1 cellular context compared by ENCODE assay signal in genomic region chr16:78297066-78297666, GRCh38.
TF ChIP-seq lines count a peak whose summit lies in the region.

No MANE protein-coding gene starts in this region.

TF ChIP-seq in HepG2, 621 proteins besides CTCF, POLR2A, EP300 and RAD21 (continued from another document and continues in another):
- TF ChIP-seq STAT6 (CRISPR knock-in tag; IDR thresholded peaks at IDR 0.05; ENCODE audit: borderline replicate concordance), result peak; percentile 92
- TF ChIP-seq ZSCAN5A (CRISPR knock-in tag; IDR thresholded peaks at IDR 0.05; ENCODE audit: borderline replicate concordance), result peak; percentile 99; the same call in 1 of the 2 replicates
- 0 out of 2 replicates have a peak, but pooled peaks have one; percentile 66 for TF ChIP-seq KMT2A (CRISPR knock-in tag; IDR thresholded peaks at IDR 0.05)
- no peak for TF ChIP-seq ZNF672 (CRISPR knock-in tag; IDR thresholded peaks at IDR 0.05)
- TF ChIP-seq MATR3 (CRISPR knock-in tag; IDR thresholded peaks at IDR 0.05), result no peak
- TF ChIP-seq SCMH1 (CRISPR knock-in tag; IDR thresholded peaks at IDR 0.05; ENCODE audit: borderline replicate concordance), result no peak
- TF ChIP-seq GATAD2A (CRISPR knock-in tag; IDR thresholded peaks at IDR 0.05), result peak; percentile 99
- TF ChIP-seq POLR2G (IDR thresholded peaks at IDR 0.05; ENCODE audit: low read depth, low read length), result peak; percentile 57
- no peak for TF ChIP-seq ZNF775 (CRISPR knock-in tag; IDR thresholded peaks at IDR 0.05; ENCODE audit: borderline replicate concordance)
- no peak for TF ChIP-seq FOXM1 (CRISPR knock-in tag; IDR thresholded peaks at IDR 0.05)
- TF ChIP-seq ZBTB7A (CRISPR knock-in tag; IDR thresholded peaks at IDR 0.05), result peak; percentile 75; the same call in 1 of the 2 replicates
- no peak for TF ChIP-seq HES4 (CRISPR knock-in tag; IDR thresholded peaks at IDR 0.05; ENCODE audit: borderline replicate concordance)
- peak; percentile 87 for TF ChIP-seq ZNF761 (CRISPR knock-in tag; conservative IDR thresholded peaks at IDR 0.05)
- peak; percentile 90; the same call in 1 of the 2 replicates for TF ChIP-seq ZNF281 (CRISPR knock-in tag; IDR thresholded peaks at IDR 0.05; ENCODE audit: borderline replicate concordance)
- TF ChIP-seq MTA3 (CRISPR knock-in tag; IDR thresholded peaks at IDR 0.05), result no peak
- peak; percentile 99 for TF ChIP-seq RXRB (CRISPR knock-in tag; IDR thresholded peaks at IDR 0.05; ENCODE audit: borderline replicate concordance)
- peak; percentile 90 for TF ChIP-seq ZBTB43 (CRISPR knock-in tag; conservative IDR thresholded peaks at IDR 0.05)
- TF ChIP-seq PLRG1 (conservative IDR thresholded peaks at IDR 0.05), result no peak
- peak; percentile 53; the same call in 1 of the 2 replicates for TF ChIP-seq ZNF274 (CRISPR knock-in tag; IDR thresholded peaks at IDR 0.05)
- TF ChIP-seq ZNF674 (CRISPR knock-in tag; IDR thresholded peaks at IDR 0.05; ENCODE audit: low read depth), result no peak
- no peak for TF ChIP-seq EEA1 (CRISPR knock-in tag; IDR thresholded peaks at IDR 0.05; ENCODE audit: borderline replicate concordance)
- TF ChIP-seq MIER3 (CRISPR knock-in tag; IDR thresholded peaks at IDR 0.05; ENCODE audit: borderline replicate concordance), result peak; percentile 99
- TF ChIP-seq CBX1 (IDR thresholded peaks at IDR 0.05; ENCODE audit: low read depth), result peak; percentile 82
- TF ChIP-seq ZFP82 (CRISPR knock-in tag; IDR thresholded peaks at IDR 0.05; ENCODE audit: borderline replicate concordance), result no peak
- no peak for TF ChIP-seq PAWR (CRISPR knock-in tag; IDR thresholded peaks at IDR 0.05; ENCODE audit: borderline replicate concordance)
- TF ChIP-seq NFE2L1 (CRISPR knock-in tag; IDR thresholded peaks at IDR 0.05; ENCODE audit: borderline replicate concordance), result no peak
- TF ChIP-seq CHCHD3 (CRISPR knock-in tag; IDR thresholded peaks at IDR 0.05), result no peak
- TF ChIP-seq ZNF121 (CRISPR knock-in tag; IDR thresholded peaks at IDR 0.05), result peak; percentile 76
- TF ChIP-seq ZFP36L1 (CRISPR knock-in tag; IDR thresholded peaks at IDR 0.05), result peak; percentile 79; the same call in 1 of the 2 replicates
- no peak for TF ChIP-seq ZNF101 (CRISPR knock-in tag; IDR thresholded peaks at IDR 0.05; ENCODE audit: borderline replicate concordance, low read depth)
- no peak for TF ChIP-seq ZBTB2 (CRISPR knock-in tag; IDR thresholded peaks at IDR 0.05; ENCODE audit: low read depth)
- no peak for TF ChIP-seq NFRKB (IDR thresholded peaks at IDR 0.05)
- TF ChIP-seq NBN (conservative IDR thresholded peaks at IDR 0.05), result no peak
- TF ChIP-seq ZNF784 (CRISPR knock-in tag; IDR thresholded peaks at IDR 0.05; ENCODE audit: borderline replicate concordance), result peak; percentile 95
- no peak; the same call in 1 of the 2 replicates for TF ChIP-seq GLI4 (CRISPR knock-in tag; IDR thresholded peaks at IDR 0.05; ENCODE audit: borderline replicate concordance)
- TF ChIP-seq CEBPZ (IDR thresholded peaks at IDR 0.05; ENCODE audit: low read length), result no peak
- TF ChIP-seq ZNF432 (CRISPR knock-in tag; IDR thresholded peaks at IDR 0.05; ENCODE audit: borderline replicate concordance), result no peak
- TF ChIP-seq HNRNPK (IDR thresholded peaks at IDR 0.05; ENCODE audit: low read depth, low read length, poor library complexity, severe bottlenecking), result no peak
- TF ChIP-seq NR2F2 (IDR thresholded peaks at IDR 0.05; ENCODE audit: borderline replicate concordance, low read depth), result peak; percentile 95
- 0 out of 2 replicates have a peak, but pooled peaks have one; percentile 55 for TF ChIP-seq ZFP41 (CRISPR knock-in tag; IDR thresholded peaks at IDR 0.05; ENCODE audit: borderline replicate concordance)
- TF ChIP-seq HDAC2 (CRISPR knock-in tag; IDR thresholded peaks at IDR 0.05), result peak; percentile 100
- no peak for TF ChIP-seq PRPF4 (IDR thresholded peaks at IDR 0.05; ENCODE audit: low read depth, low read length, poor library complexity, severe bottlenecking)
- peak; percentile 56; the same call in 1 of the 2 replicates for TF ChIP-seq ZNF558 (CRISPR knock-in tag; IDR thresholded peaks at IDR 0.05; ENCODE audit: borderline replicate concordance)
- TF ChIP-seq PTBP1 (IDR thresholded peaks at IDR 0.05; ENCODE audit: low read depth, low read length, poor library complexity, severe bottlenecking), result no peak
- no peak for TF ChIP-seq ZNF180 (CRISPR knock-in tag; IDR thresholded peaks at IDR 0.05; ENCODE audit: borderline replicate concordance, low read depth)
- peak; percentile 99 for TF ChIP-seq IKZF5 (CRISPR knock-in tag; IDR thresholded peaks at IDR 0.05)
- TF ChIP-seq ZNF431 (CRISPR knock-in tag; IDR thresholded peaks at IDR 0.05; ENCODE audit: borderline replicate concordance, low read depth), result peak; percentile 94
- TF ChIP-seq ZNF766 (CRISPR knock-in tag; IDR thresholded peaks at IDR 0.05; ENCODE audit: borderline replicate concordance), result peak; percentile 86; the same call in 1 of the 2 replicates
- TF ChIP-seq ZNF484 (CRISPR knock-in tag; IDR thresholded peaks at IDR 0.05; ENCODE audit: borderline replicate concordance, low read depth), result no peak
- TF ChIP-seq ZNF451 (CRISPR knock-in tag; IDR thresholded peaks at IDR 0.05), result peak; percentile 49; the same call in 1 of the 2 replicates
- peak; percentile 87; the same call in 1 of the 2 replicates for TF ChIP-seq ZSCAN21 (CRISPR knock-in tag; IDR thresholded peaks at IDR 0.05; ENCODE audit: borderline replicate concordance)
- peak; percentile 87 for TF ChIP-seq ESRRA (CRISPR knock-in tag; IDR thresholded peaks at IDR 0.05; ENCODE audit: low read depth)
- TF ChIP-seq SP4 (CRISPR knock-in tag; IDR thresholded peaks at IDR 0.05), result peak; percentile 34; the same call in 1 of the 2 replicates
- peak; percentile 25; the same call in 1 of the 2 replicates for TF ChIP-seq ATF5 (CRISPR knock-in tag; IDR thresholded peaks at IDR 0.05; ENCODE audit: low read depth)
- peak; percentile 97 for TF ChIP-seq BRD4 (CRISPR knock-in tag; IDR thresholded peaks at IDR 0.05)
- peak; percentile 72 for TF ChIP-seq YY1 (IDR thresholded peaks at IDR 0.05; ENCODE audit: insufficient read depth, insufficient replicate concordance, low read depth, low read length)
